8 cellular contexts compared by ENCODE assay signal in genomic region chr3:56251343-56251945, GRCh38.
A peak's percentile ranks its signal among the peaks of the same experiment; 100 is the strongest.
DNase-seq lines count a peak whose midpoint lies in the region; ATAC-seq, FAIRE-seq and TF ChIP-seq lines count a peak whose summit lies in the region.

No MANE protein-coding gene starts in this region.

- H3K4me3 ChIP-seq in pancreas: no peak overlapping the region

- FAIRE-seq in pancreas (lab: Jason Lieb, UNC): peak; percentile 89

- no peaks in the 10 kb centered on the region for H3K9me3 Mint-ChIP-seq in activated naive CD8-positive, alpha-beta T cell treated with anti-CD3 and anti-CD28 coated beads, Interleukin-2, amount 50 U/mL, for 24 hours
- no peaks in the 10 kb centered on the region for H3K9me3 Mint-ChIP-seq in activated naive CD8-positive, alpha-beta T cell treated with anti-CD3 and anti-CD28 coated beads for 36 hours

- ATAC-seq in activated naive CD8-positive, alpha-beta T cell treated with anti-CD3 and anti-CD28 coated beads, Interleukin-2, amount 50 U/mL, for 24 hours: no peak
- peak in 3 of 4 donors; percentile 58 to 67 (median 59) for ATAC-seq in pancreas
- ATAC-seq in HG02885 (IDR thresholded peaks at IDR 0.05; ENCODE audit: poor library complexity, unreplicated experiment): no peak
- no peak for ATAC-seq in HG02981 (IDR thresholded peaks at IDR 0.05; ENCODE audit: unreplicated experiment)

- TF ChIP-seq CTCF in pancreas (IDR thresholded peaks at IDR 0.05): peak; percentile 34 to 73 (median 60)

- H3K36me3 Mint-ChIP-seq in activated naive CD8-positive, alpha-beta T cell treated with anti-CD3 and anti-CD28 coated beads, Interleukin-2, amount 50 U/mL, for 24 hours (ENCODE audit: low read depth): no peaks in the 10 kb centered on the region
- H3K36me3 Mint-ChIP-seq in activated naive CD8-positive, alpha-beta T cell treated with anti-CD3 and anti-CD28 coated beads for 36 hours: no peaks in the 10 kb centered on the region

- WGBS in pancreas, 2 donors: 90% methylated on average over 3 of the region's 3 CpGs

- no peaks in the 10 kb centered on the region for H3K27me3 ChIP-seq in pancreas

- in situ Hi-C loops in SK-MEL-5 (cut with HindIII; ENCODE audit: low pct_unique_long_range_greater_than_20kb, low sequenced_read_pairs): no loop called here

- peaks cover 7% of the 10 kb centered on the region for H3K27me3 Mint-ChIP-seq in activated naive CD8-positive, alpha-beta T cell treated with anti-CD3 and anti-CD28 coated beads, Interleukin-2, amount 50 U/mL, for 24 hours
- H3K27me3 Mint-ChIP-seq in activated naive CD8-positive, alpha-beta T cell treated with anti-CD3 and anti-CD28 coated beads for 36 hours: peaks cover 4% of the 10 kb centered on the region

- H3K27ac Mint-ChIP-seq in activated naive CD8-positive, alpha-beta T cell treated with anti-CD3 and anti-CD28 coated beads, Interleukin-2, amount 50 U/mL, for 24 hours: no peak overlapping the region
- no peak overlapping the region for H3K27ac Mint-ChIP-seq in activated naive CD8-positive, alpha-beta T cell treated with anti-CD3 and anti-CD28 coated beads for 36 hours

- no peak overlapping the region for H3K4me3 Mint-ChIP-seq in activated naive CD8-positive, alpha-beta T cell treated with anti-CD3 and anti-CD28 coated beads, Interleukin-2, amount 50 U/mL, for 24 hours
- no peak overlapping the region for H3K4me3 Mint-ChIP-seq in activated naive CD8-positive, alpha-beta T cell treated with anti-CD3 and anti-CD28 coated beads for 36 hours

- H3K27ac ChIP-seq in pancreas: no peak overlapping the region

- peak; percentile 10 for DNase-seq in activated naive CD8-positive, alpha-beta T cell treated with anti-CD3 and anti-CD28 coated beads, Interleukin-2, amount 50 U/mL, for 24 hours
- DNase-seq in activated naive CD8-positive, alpha-beta T cell treated with anti-CD3 and anti-CD28 coated beads for 36 hours: no peak
- DNase-seq in HuH-7.5 (ENCODE audit: low spot score): peak; percentile 2
- peak; percentile 66 for DNase-seq in SK-MEL-5 (ENCODE audit: low read depth, low spot score)
- peak; percentile 58 for DNase-seq in fibroblast of gingiva (ENCODE audit: low read depth)
- peak in 3 of 6 donors; percentile 2 to 51 (median 24) for DNase-seq in pancreas

- H3K4me1 Mint-ChIP-seq in activated naive CD8-positive, alpha-beta T cell treated with anti-CD3 and anti-CD28 coated beads, Interleukin-2, amount 50 U/mL, for 24 hours: no peaks in the 10 kb centered on the region
- peaks cover 1% of the 10 kb centered on the region for H3K4me1 Mint-ChIP-seq in activated naive CD8-positive, alpha-beta T cell treated with anti-CD3 and anti-CD28 coated beads for 36 hours

- H3K4me1 ChIP-seq in pancreas: no peaks in the 10 kb centered on the region

- H3K36me3 ChIP-seq in pancreas: no peaks in the 10 kb centered on the region

- H3K9me3 ChIP-seq in pancreas: no peaks in the 10 kb centered on the region

- intact Hi-C loops in pancreas (cut with DNase I): loop anchor here in 1 of 3 donors (10.0 kb wide), 1 partner anchor 1397 kb away; no protein-coding TSS in a partner anchor

Comparison
In these comparisons a context has a peak if more than half of its experiments do, and no peak if none do; other contexts are left out.
1. ATAC-seq: peak in pancreas (3 of 4); none in activated naive CD8-positive, alpha-beta T cell treated with anti-CD3 and anti-CD28 coated beads, Interleukin-2, amount 50 U/mL, for 24 hours (single experiment), HG02885 (single experiment) and HG02981 (single experiment).